In the genomic region with DNA sequence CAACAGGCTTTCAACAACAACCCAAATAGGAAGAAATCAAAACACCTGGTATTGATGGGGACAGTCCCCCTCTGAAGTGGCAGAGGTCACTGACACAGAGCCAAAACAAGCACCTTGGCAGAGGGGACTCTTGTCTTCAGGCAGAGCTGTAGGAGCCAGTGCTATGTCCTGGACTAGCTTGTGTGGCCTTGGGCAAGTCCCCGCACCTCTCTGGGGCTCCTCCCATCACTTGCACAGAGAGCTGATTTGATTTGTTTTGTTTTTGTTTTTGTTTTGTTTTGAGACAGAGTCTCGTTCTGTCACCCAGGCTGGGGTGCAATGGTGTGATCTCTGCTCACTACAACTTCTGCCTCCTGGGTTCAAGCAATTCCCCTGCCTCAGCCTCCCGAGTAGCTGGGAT, we compare ENCODE assay signal across 21 cellular contexts.
"Had no signal": no experiment of that assay in that cellular context is flagged by ENCODE, and none has a peak within 500 bp of the region (broad histone marks: within the 10 kb centered on the region; RNA-seq: fewer than 3 reads in every experiment).

No MANE protein-coding gene starts in this region.

- H3K27me3 ChIP-seq: MG63 had no signal

- H3K36me3 ChIP-seq: MG63 had no signal

- H3K9ac ChIP-seq: SK-N-SH had no signal

- DNase-seq: IMR-90, Karpas-422, KG1, MG63, NCI-H1092 treated with DMSO at 0.1 percent for 48 hours, NCI-H1436, NCI-H187, NCI-H2029, NCI-H2081 treated with DMSO at 0.1 percent for 48 hours, NCI-H2171, NCI-H226, NCI-H446, NCI-H510A, NCI-H524 treated with DMSO at 0.1 percent for 48 hours, NCI-H69, NCI-H774, RPMI8226, SHP77, SK-N-SH, SW 1271 had no signal

- H3K4me2 ChIP-seq: SK-N-SH had no signal

- ATAC-seq: HepG2 had no signal

- H3K4me3 ChIP-seq: MG63 had no signal
